Comparison of ENCODE assay signal across 13 cellular contexts in the genomic region with DNA sequence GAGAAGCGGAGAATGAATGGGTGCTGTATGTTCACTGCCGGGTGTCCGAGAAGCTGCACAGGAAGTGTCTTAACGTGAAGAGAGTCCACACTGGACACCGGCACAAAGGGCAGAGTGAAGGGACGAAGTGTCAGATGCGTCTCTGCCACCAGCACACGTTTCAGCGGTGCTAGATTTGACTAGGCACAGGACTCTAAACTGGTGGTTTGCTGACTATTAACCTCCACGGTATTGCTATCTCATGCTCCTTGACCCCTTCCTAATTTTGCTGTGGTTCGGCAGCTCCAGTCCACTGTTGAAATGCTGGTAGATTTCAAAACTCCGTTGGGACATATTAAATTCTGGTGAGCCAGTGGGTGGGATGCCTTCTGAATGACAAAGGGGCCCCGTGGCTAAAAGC. TPM values are rescaled to one million over a fixed set of nuclear protein-coding genes. Genes with fewer than 3 reads are reported as not detected.
A peak's percentile ranks its signal among the peaks of the same experiment; 100 is the strongest.
DNase-seq lines count a peak whose midpoint lies in the region; ATAC-seq, FAIRE-seq and TF ChIP-seq lines count a peak whose summit lies in the region.
"Not testable (repeated sequence)": the region's sequence is repeated elsewhere in the genome, so short reads cannot be mapped to it uniquely, and the experiment has no call there.
"Had no signal": no experiment of that assay in that cellular context is flagged by ENCODE, and none has a peak within 500 bp of the region (broad histone marks: within the 10 kb centered on the region; RNA-seq: fewer than 3 reads in every experiment).

No MANE protein-coding gene starts in this region.

- not testable (repeated sequence) for H2BK12ac ChIP-seq in H1 (ENCODE audit: low read depth, low read length)

- TF ChIP-seq EP300 in H1 (IDR thresholded peaks at IDR 0.05; ENCODE audit: borderline replicate concordance in 1 of 2, low read depth in 2 of 2, low read length in 2 of 2); HepG2 (IDR thresholded peaks at IDR 0.05; ENCODE audit: low read depth in 2 of 2, low read length in 2 of 2); HepG2 (CRISPR knock-in tag; IDR thresholded peaks at IDR 0.05; ENCODE audit: borderline replicate concordance): not testable (repeated sequence)

- not testable (repeated sequence) for H3K4me3 ChIP-seq in GM23338; H1 (ENCODE audit: extremely low read depth in 1 of 4, insufficient read depth in 2 of 4, low read depth in 3 of 4, low read length in 4 of 4); right atrium auricular region; HepG2 (replicated peaks in 1 of 3; ENCODE audit: insufficient read depth in 1 of 3, low read depth in 2 of 3, low read length in 3 of 3); thoracic aorta

- not testable (repeated sequence) for H3K4ac ChIP-seq in H1 (replicated peaks; ENCODE audit: insufficient read length, low read depth, low read length)

- H3F3A ChIP-seq in GM23338 (replicated peaks; ENCODE audit: low read depth) = not testable (repeated sequence)

- H2BK5ac ChIP-seq in H1 (ENCODE audit: low read depth, low read length) = not testable (repeated sequence)

- not testable (repeated sequence) for H4K5ac ChIP-seq in H1 (ENCODE audit: insufficient read length, low read depth, low read length)

- not testable (repeated sequence) for H2AFZ ChIP-seq in GM23338; H1 (ENCODE audit: low read length); HepG2 (ENCODE audit: low read length)

- not testable (repeated sequence) for DNase-seq in GM23338 (ENCODE audit: low spot score); H1 (ENCODE audit: low read depth in 1 of 2, low spot score in 2 of 2); right atrium auricular region (ENCODE audit: low spot score); thoracic aorta (ENCODE audit: low spot score); urothelium cell line (ENCODE audit: low spot score)
- peak; percentile 27 for DNase-seq in activated CD8-positive, alpha-beta memory T cell treated with anti-CD3 and anti-CD28 coated beads, Interleukin-2, amount 10 ng/mL, durations not matched to agents 7 days and 5 days
- peak; percentile 8 for DNase-seq in HepG2 (ENCODE audit: low spot score)

- not testable (repeated sequence) for H2BK15ac ChIP-seq in H1 (ENCODE audit: low read length)

- not testable (repeated sequence) for H3K79me2 ChIP-seq in GM23338 (replicated peaks; ENCODE audit: insufficient read depth); H1 (ENCODE audit: control insufficient read depth in 1 of 2, insufficient read depth in 2 of 2, low read length in 2 of 2); HepG2 (ENCODE audit: insufficient read depth, low read length)

- not testable (repeated sequence) for H2BK120ac ChIP-seq in H1 (replicated peaks; ENCODE audit: low read depth, low read length)

- H3K27me3 ChIP-seq in GM23338 (ENCODE audit: insufficient read depth); H1 (replicated peaks in 1 of 4; ENCODE audit: control insufficient read depth in 3 of 4, extremely low read depth in 1 of 4, insufficient read depth in 3 of 4, low read length in 3 of 4); right atrium auricular region; thoracic aorta (replicated peaks; ENCODE audit: insufficient read depth): not testable (repeated sequence)
- peaks cover 0 to 18% of the 10 kb centered on the region in 2 experiments; a peak in 1 of 5 replicates for H3K27me3 ChIP-seq in HepG2 (ENCODE audit: control insufficient read depth in 1 of 2, insufficient read depth in 2 of 2, low read length in 2 of 2)

- H3K23ac ChIP-seq in H1 (ENCODE audit: insufficient read length) = not testable (repeated sequence)

- H3K27ac ChIP-seq in GM23338 (ENCODE audit: low read depth); H1 (ENCODE audit: low read depth, low read length); HepG2 (ENCODE audit: extremely low read length, insufficient read depth, low read length): not testable (repeated sequence)
- H3K27ac ChIP-seq in right atrium auricular region (peak overlapping the region; percentile 64 to 91), thoracic aorta (peak overlapping the region; percentile 53 to 57)

- H4K20me1 ChIP-seq in GM23338 (replicated peaks; ENCODE audit: insufficient read depth); H1 (replicated peaks in 1 of 2; ENCODE audit: control insufficient read depth in 1 of 2, insufficient read depth in 2 of 2, low read length in 2 of 2); HepG2 (ENCODE audit: insufficient read depth, low read length): not testable (repeated sequence)

- TF ChIP-seq CTCF in GM23338 (conservative IDR thresholded peaks at IDR 0.05; ENCODE audit: low read depth in 2 of 2); H1 (IDR thresholded peaks at IDR 0.05; ENCODE audit: control extremely low read depth in 1 of 3, insufficient read depth in 1 of 3, low read depth in 1 of 3, low read length in 3 of 3); right atrium auricular region (IDR thresholded peaks at IDR 0.05); HepG2 (CRISPR knock-in tag; IDR thresholded peaks at IDR 0.05); thoracic aorta (IDR thresholded peaks at IDR 0.05): not testable (repeated sequence)

- POLR2A ChIA-PET in H1 (lab: Charles Lee; ENCODE audit: partially characterized antibody); HepG2 (lab: Yijun Ruan, JAX): not testable (repeated sequence)

- H3K9me3 ChIP-seq in H1 (ENCODE audit: insufficient read depth in 2 of 2, low read depth in 1 of 2, low read length in 1 of 2); right atrium auricular region; HepG2 (ENCODE audit: low read length); thoracic aorta: not testable (repeated sequence)

- TF ChIP-seq POLR2A in H1 (IDR thresholded peaks at IDR 0.05; ENCODE audit: control extremely low read depth in 1 of 2, low read depth in 2 of 2, low read length in 2 of 2); HepG2 (IDR thresholded peaks at IDR 0.05; ENCODE audit: insufficient read depth in 1 of 2, low read depth in 2 of 2, low read length in 2 of 2): not testable (repeated sequence)

- H4K8ac ChIP-seq in H1 (ENCODE audit: extremely low read depth, insufficient read depth, low read length) = not testable (repeated sequence)

- not testable (repeated sequence) for H3K14ac ChIP-seq in H1 (ENCODE audit: insufficient read length)

- not testable (repeated sequence) for H2BK20ac ChIP-seq in H1 (ENCODE audit: low read length)

- not testable (repeated sequence) for H3K56ac ChIP-seq in H1 (replicated peaks; ENCODE audit: insufficient read length, low read depth, low read length)

- not testable (repeated sequence) for H3K9me3 Mint-ChIP-seq in GM23338; activated CD8-positive, alpha-beta memory T cell treated with anti-CD3 and anti-CD28 coated beads, Interleukin-2, amount 10 ng/mL, durations not matched to agents 7 days and 5 days (ENCODE audit: low read depth)

- 77% methylated on average over 8 of the region's 13 CpGs; no CpG with 5 or more reads in 1 of the 2 experiments for WGBS in H1 (ENCODE audit: extremely low coverage in 1 of 2, insufficient coverage in 1 of 2, insufficient read length in 1 of 2, insufficient replicate concordance in 2 of 2, low coverage in 1 of 2, low lambda C conversion rate in 2 of 2, missing lambda C conversion rate in 1 of 2), 2 experiments
- WGBS in HepG2 (ENCODE audit: low lambda C conversion rate) = 9% methylated on average over 8 of the region's 13 CpGs

- H3K23me2 ChIP-seq in H1 (ENCODE audit: low read depth, low read length) = not testable (repeated sequence)

- H4K91ac ChIP-seq in H1 (replicated peaks; ENCODE audit: insufficient read length, low read length) = not testable (repeated sequence)

- intact Hi-C loops in HepG2 (cut with micrococcal nuclease; ENCODE audit: unreplicated experiment) = not testable (repeated sequence)

- peaks cover 38% of the 10 kb centered on the region for H3K4me1 Mint-ChIP-seq in GM23338
- H3K4me1 Mint-ChIP-seq in activated CD8-positive, alpha-beta memory T cell treated with anti-CD3 and anti-CD28 coated beads, Interleukin-2, amount 10 ng/mL, durations not matched to agents 7 days and 5 days = peaks cover 38% of the 10 kb centered on the region

- BruUV-seq in HepG2 (replicated peaks; lab: Mats Ljungman, UMichigan) = not testable (repeated sequence)

- H3K79me1 ChIP-seq in H1 (ENCODE audit: low read depth, low read length) = not testable (repeated sequence)

- not testable (repeated sequence) for H3K36me3 Mint-ChIP-seq in GM23338 (ENCODE audit: low read depth); activated CD8-positive, alpha-beta memory T cell treated with anti-CD3 and anti-CD28 coated beads, Interleukin-2, amount 10 ng/mL, durations not matched to agents 7 days and 5 days

- H3K36me3 ChIP-seq in GM23338 (ENCODE audit: insufficient read depth); H1 (ENCODE audit: control insufficient read depth in 2 of 4, insufficient read depth in 4 of 4, low read length in 3 of 4); right atrium auricular region; HepG2 (replicated peaks in 1 of 2; ENCODE audit: control insufficient read depth in 1 of 2, insufficient read depth in 2 of 2, low read length in 2 of 2); thoracic aorta: not testable (repeated sequence)

- H3K27me3 Mint-ChIP-seq in GM23338 (ENCODE audit: insufficient read depth, low read depth, poor library complexity) = peaks cover 16% of the 10 kb centered on the region
- peaks cover 50% of the 10 kb centered on the region for H3K27me3 Mint-ChIP-seq in activated CD8-positive, alpha-beta memory T cell treated with anti-CD3 and anti-CD28 coated beads, Interleukin-2, amount 10 ng/mL, durations not matched to agents 7 days and 5 days

- H3K18ac ChIP-seq in H1 (ENCODE audit: extremely low read depth, low read length) = not testable (repeated sequence)

- H3K9ac ChIP-seq in H1 (replicated peaks in 1 of 4; ENCODE audit: extremely low read depth in 1 of 4, low read depth in 3 of 4, low read length in 3 of 4); HepG2 (ENCODE audit: insufficient read depth, low read depth, low read length): not testable (repeated sequence)

- not testable (repeated sequence) for H3K9me2 ChIP-seq in GM23338 (ENCODE audit: insufficient read depth)

- not testable (repeated sequence) for H3K4me3 Mint-ChIP-seq in GM23338; activated CD8-positive, alpha-beta memory T cell treated with anti-CD3 and anti-CD28 coated beads, Interleukin-2, amount 10 ng/mL, durations not matched to agents 7 days and 5 days

- not testable (repeated sequence) for H2AK5ac ChIP-seq in H1 (ENCODE audit: low read depth, low read length)

- CTCF ChIA-PET in activated CD8-positive, alpha-beta memory T cell treated with anti-CD3 and anti-CD28 coated beads, Interleukin-2, amount 10 ng/mL, durations not matched to agents 7 days and 5 days (lab: Charles Lee); HepG2 (lab: Yijun Ruan, JAX; ENCODE audit: low intra/inter-chr PET ratio, low total read pairs): not testable (repeated sequence)
- CTCF ChIA-PET in H1 (lab: Charles Lee; ENCODE audit: partially characterized antibody) = interaction anchor here (1.6 kb wide), 1 partner anchor 296 kb away, joined by 3 read pairs; no protein-coding TSS in a partner anchor

- in situ Hi-C loops in HepG2 (cut with HindIII; ENCODE audit: extremely low pct_ligation_motif_present, low pct_unique_long_range_greater_than_20kb) = not testable (repeated sequence)

- H3K4me2 ChIP-seq in GM23338 (peak overlapping the region; percentile 71; the same call in 1 of the 2 replicates), HepG2 (ENCODE audit: low read depth, low read length) (peak overlapping the region; percentile 61)
- not testable (repeated sequence) for H3K4me2 ChIP-seq in H1 (ENCODE audit: insufficient read depth in 1 of 2, low read depth in 2 of 2, low read length in 2 of 2)

- peaks cover 18% of the 10 kb centered on the region for H3K4me1 ChIP-seq in GM23338 (ENCODE audit: insufficient read depth)
- H3K4me1 ChIP-seq in H1 (replicated peaks in 1 of 4; ENCODE audit: control insufficient read depth in 3 of 4, insufficient read depth in 4 of 4, low read length in 3 of 4) = not testable (repeated sequence)
- H3K4me1 ChIP-seq in right atrium auricular region = peaks cover 0 to 27% of the 10 kb centered on the region in 2 donors
- peaks cover 51% of the 10 kb centered on the region for H3K4me1 ChIP-seq in HepG2 (ENCODE audit: insufficient read depth, low read length)
- peaks cover 14 to 38% of the 10 kb centered on the region in 2 donors for H3K4me1 ChIP-seq in thoracic aorta (ENCODE audit: control insufficient read depth in 1 of 2, low read depth in 2 of 2)

- not testable (repeated sequence) for ATAC-seq in GM23338; activated CD8-positive, alpha-beta memory T cell treated with anti-CD3 and anti-CD28 coated beads, Interleukin-2, amount 10 ng/mL, durations not matched to agents 7 days and 5 days; thoracic aorta (ENCODE audit: insufficient number of reproducible peaks, low FRiP score, low read depth)
- peak; percentile 50 for ATAC-seq in HepG2

- not testable (repeated sequence) for H3K27ac Mint-ChIP-seq in GM23338; activated CD8-positive, alpha-beta memory T cell treated with anti-CD3 and anti-CD28 coated beads, Interleukin-2, amount 10 ng/mL, durations not matched to agents 7 days and 5 days

- not testable (repeated sequence) for TF ChIP-seq RAD21 in H1 (IDR thresholded peaks at IDR 0.05 in 1 of 2, conservative IDR thresholded peaks at IDR 0.05 in 1 of 2; ENCODE audit: low read depth in 2 of 2, low read length in 2 of 2); HepG2 (CRISPR knock-in tag; IDR thresholded peaks at IDR 0.05)

- FAIRE-seq in H1 (lab: Jason Lieb, UNC) = peak; percentile 87
- FAIRE-seq in HepG2 (lab: Jason Lieb, UNC) = peak; percentile 99
- peak; percentile 63 for FAIRE-seq in urothelium cell line (lab: Jason Lieb, UNC)

RNA-seq across cellular contexts. Expression of a gene that starts 13.3 kb away (rescaled TPM):
- not detected in 2 replicates for total RNA-seq in GM23338 (2014; rRNA removed; shearing (Covaris generic))
- polyA plus RNA-seq in GM23338 (2016; fragmentation: Nextera tagmentation; extraction: Ambion mirVana) (not detected in 2 replicates), H1 (2011; rRNA removed) (not detected in 2 replicates), HepG2 (2011; rRNA removed) (0.31 and 0.63 TPM in 2 replicates)
- total RNA-seq in activated CD8-positive, alpha-beta memory T cell treated with anti-CD3 and anti-CD28 coated beads, Interleukin-2, amount 10 ng/mL, durations not matched to agents 7 days and 5 days = not detected
- total RNA-seq in H1 (2021; fragmentation: NEBNext Ultra II Directional; extraction: Animal tissue kit (Norgen Biotek cat#: 25700)) = not detected in 2 replicates
- polyA plus RNA-seq in H1 (2011; cell fraction: cytosol; rRNA removed) = not detected
- not detected for polyA plus RNA-seq in H1 (2011; cell fraction: nucleus; rRNA removed)
- not detected in 4 replicates for polyA plus RNA-seq in H1 (2012, experiment 1 of 2)
- not detected for polyA plus RNA-seq in H1 (2012, experiment 2 of 2)
- not detected for polyA plus RNA-seq in H1 (2013, experiment 1 of 2)
- not detected for polyA plus RNA-seq in H1 (2013, experiment 2 of 2)
- polyA minus RNA-seq in H1 (2011; rRNA and poly(A)+ RNA removed) = not detected in 2 replicates
- not detected for polyA minus RNA-seq in H1 (2011; cell fraction: cytosol; rRNA and poly(A)+ RNA removed)
- polyA minus RNA-seq in H1 (2011; cell fraction: nucleus; rRNA and poly(A)+ RNA removed) = not detected
- total RNA-seq in right atrium auricular region (not detected), HepG2 (2016; rRNA removed; fragmentation: Illumina TruSeq; extraction: Trizol) (0.20 TPM in 1 of 2 replicates, not detected in the other), thoracic aorta (not detected)
- not detected in 2 replicates for total RNA-seq in HepG2 (2016; cell fraction: cytosol; rRNA removed; fragmentation: Illumina TruSeq; extraction: Trizol; ENCODE audit: low read depth)
- total RNA-seq in HepG2 (2016; cell fraction: insoluble cytoplasmic fraction; rRNA removed; fragmentation: Illumina TruSeq; extraction: Trizol) = not detected in 2 replicates
- not detected in 2 replicates for total RNA-seq in HepG2 (2016; cell fraction: membrane; rRNA removed; fragmentation: Illumina TruSeq; extraction: Trizol)
- not detected in 2 replicates for total RNA-seq in HepG2 (2016; cell fraction: nucleus; rRNA removed; fragmentation: Illumina TruSeq; extraction: Trizol)
- polyA plus RNA-seq in HepG2 (2011; cell fraction: cytosol; rRNA removed) = 0.31 and 0.59 TPM in 2 replicates
- 0.24 and 0.85 TPM in 2 replicates for polyA plus RNA-seq in HepG2 (2011; cell fraction: nucleus; rRNA removed)
- 0.31 TPM in 1 of 2 replicates, not detected in the other for polyA plus RNA-seq in HepG2 (2012)
- 0.14 TPM in 1 of 2 replicates, not detected in the other for polyA plus RNA-seq in HepG2 (2016; cell fraction: cytosol; fragmentation: Illumina TruSeq; extraction: Trizol; ENCODE audit: low read depth)
- not detected in 2 replicates for polyA plus RNA-seq in HepG2 (2016; cell fraction: insoluble cytoplasmic fraction; fragmentation: Illumina TruSeq; extraction: Trizol; ENCODE audit: low read depth)
- polyA plus RNA-seq in HepG2 (2016; cell fraction: membrane; fragmentation: Illumina TruSeq; extraction: Trizol; ENCODE audit: low read depth) = not detected in 2 replicates
- 0.85 TPM in 1 of 2 replicates, not detected in the other for polyA plus RNA-seq in HepG2 (2016; cell fraction: nucleus; fragmentation: Illumina TruSeq; extraction: Trizol; ENCODE audit: insufficient read depth, low read depth)
- not detected in 2 replicates for polyA minus RNA-seq in HepG2 (2011; rRNA and poly(A)+ RNA removed; ENCODE audit: low replicate concordance)
- polyA minus RNA-seq in HepG2 (2011; cell fraction: cytosol; rRNA and poly(A)+ RNA removed) = not detected in 2 replicates
- polyA minus RNA-seq in HepG2 (2011; cell fraction: nucleus; rRNA and poly(A)+ RNA removed) = 1.2 TPM in 1 of 2 replicates, not detected in the other
- total RNA-seq: CD4-positive, alpha-beta memory T cell; Daoy; H9 had no signal
- polyA plus RNA-seq: A549; AG04450; CD14-positive monocyte; CD4-positive, alpha-beta memory T cell had no signal
